ENCODE assay signal across 10 cellular contexts in the genomic region with DNA sequence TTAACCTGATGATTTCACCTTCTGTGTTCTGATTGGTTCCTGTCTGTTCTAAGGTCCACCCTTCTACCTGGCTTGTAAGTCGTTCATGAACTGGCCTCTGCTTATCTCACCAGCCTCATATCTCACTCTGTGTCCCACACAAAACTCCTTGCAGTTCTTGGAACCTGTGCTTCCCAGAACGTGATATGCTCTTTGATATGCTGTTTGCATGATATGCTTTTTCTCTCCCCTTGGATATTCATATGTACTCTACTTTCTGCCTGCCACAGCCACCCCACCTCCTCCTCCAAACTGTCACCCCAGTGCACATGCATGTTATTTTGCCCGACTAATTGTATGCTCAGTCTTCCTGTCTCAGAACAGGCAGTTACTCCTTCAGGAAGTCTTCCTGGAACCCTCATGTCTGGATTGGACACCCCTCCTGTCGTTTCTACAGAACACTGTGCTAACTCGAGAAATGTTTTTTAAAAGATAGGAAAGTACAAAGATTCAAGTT. TPM values are rescaled to one million over a fixed set of nuclear protein-coding genes. Genes with fewer than 3 reads are reported as not detected.
A peak's percentile ranks its signal among the peaks of the same experiment; 100 is the strongest.
DNase-seq lines count a peak whose midpoint lies in the region; ATAC-seq, FAIRE-seq and TF ChIP-seq lines count a peak whose summit lies in the region.
"Had no signal": no experiment of that assay in that cellular context is flagged by ENCODE, and none has a peak within 500 bp of the region (broad histone marks: within the 10 kb centered on the region; RNA-seq: fewer than 3 reads in every experiment).

No MANE protein-coding gene starts in this region.

- H3K9me3 ChIP-seq in Caco-2 (no peaks in the 10 kb centered on the region), fibroblast of lung (ENCODE audit: control insufficient read depth, insufficient read depth, low read depth, low read length) (no peaks in the 10 kb centered on the region), pancreas (no peaks in the 10 kb centered on the region)

- ATAC-seq in T-cell (replicated peaks in 1 of 4) (no peak), pancreas (peak; percentile 69 to 79 (median 76)), HG02798 (IDR thresholded peaks at IDR 0.05; ENCODE audit: poor library complexity, unreplicated experiment) (no peak), HG03342 (IDR thresholded peaks at IDR 0.05; ENCODE audit: unreplicated experiment) (no peak), GM21528 (IDR thresholded peaks at IDR 0.05; ENCODE audit: low FRiP score, unreplicated experiment) (no peak)

- BruUV-seq in Caco-2 (replicated peaks; lab: Mats Ljungman, UMichigan), result no TSS peak

- H3K36me3 ChIP-seq in Caco-2 (ENCODE audit: control insufficient read depth, insufficient read depth, low read length) (no peaks in the 10 kb centered on the region), fibroblast of lung (ENCODE audit: control insufficient read depth, insufficient read depth, low read length) (no peaks in the 10 kb centered on the region), pancreas (no peaks in the 10 kb centered on the region)

- no peak overlapping the region for H3K27ac Mint-ChIP-seq in Caco-2 (ENCODE audit: unreplicated experiment)
- H3K27ac Mint-ChIP-seq in T-cell, result no peak overlapping the region

- H3K27me3 ChIP-seq in Caco-2 (replicated peaks; ENCODE audit: control insufficient read depth, insufficient read depth, low read length), result no peaks in the 10 kb centered on the region
- H3K27me3 ChIP-seq in fibroblast of lung (ENCODE audit: control insufficient read depth, insufficient read depth, low read length), result no peaks in the 10 kb centered on the region
- H3K27me3 ChIP-seq in pancreas, result no peaks in the 10 kb centered on the region

- H3K4me1 ChIP-seq in Caco-2 (peaks cover 22% of the 10 kb centered on the region), fibroblast of lung (ENCODE audit: control insufficient read depth, extremely low read depth, insufficient read depth, low read length) (peaks cover 18% of the 10 kb centered on the region), pancreas (peaks cover 7 to 15% (median 8%) of the 10 kb centered on the region in 3 donors)

- WGBS in pancreas, 2 donors, result 7 to 11% methylated on average over 5 of the region's 5 CpGs

- peaks cover 30% of the 10 kb centered on the region for H3K79me2 ChIP-seq in fibroblast of lung (ENCODE audit: control insufficient read depth, insufficient read depth, low read length)

- no peaks in the 10 kb centered on the region for H4K20me1 ChIP-seq in fibroblast of lung (ENCODE audit: control insufficient read depth, extremely low read depth, insufficient read depth, low read length)

- peak overlapping the region; percentile 99 for H3K27ac ChIP-seq in fibroblast of lung (ENCODE audit: insufficient read depth, low read length)
- H3K27ac ChIP-seq in pancreas, result peak overlapping the region; percentile 78 to 98 (median 90)

- peaks cover 17% of the 10 kb centered on the region for H3K4me1 Mint-ChIP-seq in Caco-2 (ENCODE audit: low read depth, unreplicated experiment)
- H3K4me1 Mint-ChIP-seq in T-cell, result peaks cover 29 to 34% (median 31%) of the 10 kb centered on the region in 3 donors

- H3K36me3 Mint-ChIP-seq in Caco-2 (ENCODE audit: insufficient read depth, unreplicated experiment) (no peaks in the 10 kb centered on the region), T-cell (no peaks in the 10 kb centered on the region)

- CTCF ChIA-PET in Caco-2 (lab: Charles Lee) (no interaction called here), T-cell (lab: Charles Lee) (interaction anchor here in 1 of 2 donors (4.3 kb wide), 1 partner anchor 11 kb away, joined by 30 read pairs; no protein-coding TSS in a partner anchor)

- H3K4me2 ChIP-seq in fibroblast of lung (ENCODE audit: extremely low read depth, insufficient read depth, low read length), result peak overlapping the region; percentile 97

- H3K9me3 Mint-ChIP-seq in Caco-2 (ENCODE audit: unreplicated experiment) (no peaks in the 10 kb centered on the region), T-cell (no peaks in the 10 kb centered on the region)

- H3K4me3 ChIP-seq in Caco-2 (ENCODE audit: low read depth, low read length) (no peak overlapping the region), fibroblast of lung (replicated peaks in 1 of 4; ENCODE audit: control extremely low read depth in 1 of 4, insufficient read depth in 1 of 4, low read depth in 3 of 4, low read length in 4 of 4) (peak overlapping the region in 1 of 4 experiments; percentile 93), pancreas (peak overlapping the region in 2 of 4 donors; percentile 86 to 92)

- H3K4me3 Mint-ChIP-seq in Caco-2 (ENCODE audit: unreplicated experiment), result peak overlapping the region; percentile 99
- H3K4me3 Mint-ChIP-seq in T-cell, result peak overlapping the region in 2 of 3 donors; percentile 51 to 90

- H3K9ac ChIP-seq in fibroblast of lung (ENCODE audit: insufficient read depth, low read length), result no peak overlapping the region

- POLR2A ChIA-PET in Caco-2 (lab: Charles Lee), result no interaction called here
- POLR2A ChIA-PET in T-cell (lab: Charles Lee), result no interaction called here

- FAIRE-seq in pancreas (lab: Jason Lieb, UNC), result no peak
- FAIRE-seq: colon had no signal

- H3K27me3 Mint-ChIP-seq in Caco-2 (ENCODE audit: insufficient read depth, unreplicated experiment) (no peaks in the 10 kb centered on the region), T-cell (no peaks in the 10 kb centered on the region)

- H2AFZ ChIP-seq in fibroblast of lung (ENCODE audit: low read length), result no peak overlapping the region

- no peak for TF ChIP-seq CTCF in Caco-2 (IDR thresholded peaks at IDR 0.05; ENCODE audit: insufficient read depth in 1 of 2, low read depth in 1 of 2, low read length in 1 of 2, severe bottlenecking in 1 of 2, unreplicated experiment in 1 of 2)
- no peak for TF ChIP-seq CTCF in fibroblast of lung (conservative IDR thresholded peaks at IDR 0.05 in 1 of 2, IDR thresholded peaks at IDR 0.05 in 1 of 2; ENCODE audit: low read depth in 1 of 2, low read length in 2 of 2)
- TF ChIP-seq CTCF in pancreas (IDR thresholded peaks at IDR 0.05), result no peak

- intact Hi-C loops in Caco-2 (cut with micrococcal nuclease; ENCODE audit: unreplicated experiment), result no loop called here
- intact Hi-C loops in pancreas (cut with DNase I), result no loop called here

- DNase-seq in Caco-2 (no peak), T-cell (no peak), fibroblast of lung (ENCODE audit: low read depth in 2 of 2) (no peak), pancreas (peak in 3 of 6 donors; percentile 43 to 58 (median 57)), NCI-H2227 treated with DMSO at 0.1 percent for 48 hours (lab: John Stamatoyannopoulos, UW) (no peak)
- DNase-seq: T-helper 9 cell had no signal

RNA-seq across cellular contexts. Expression of a gene that starts 1.9 kb away (rescaled TPM):
- total RNA-seq in Caco-2 (2022) (3.1 and 3.4 TPM in 2 replicates), T-cell (10 to 100 TPM; 16.9 to 98.5 (median 25.0) TPM), fibroblast of lung (5.4 and 6.8 TPM in 2 replicates), pancreas (1 to 10 TPM; 2.0 to 7.1 (median 2.8) TPM)
- polyA plus RNA-seq in fibroblast of lung (11.1 and 18.8 TPM in 2 replicates), pancreas (1 to 10 TPM; 1.8 to 2.3 TPM)
- 11.1 and 18.6 TPM in 2 replicates for polyA plus RNA-seq in fibroblast of lung (2012)
- polyA minus RNA-seq in fibroblast of lung (ENCODE audit: low replicate concordance), result 23.7 and 30.0 TPM in 2 replicates

RNA-seq across cellular contexts. Expression of a gene that starts 13.5 kb away (rescaled TPM):
- total RNA-seq in Caco-2 (2022) (not detected in 2 replicates), T-cell (not detected), fibroblast of lung (0.26 and 0.33 TPM in 2 replicates), pancreas (under 1 TPM in 5 of 6 donors, not detected in 1; 0.19 to 0.53 (median 0.29) TPM)
- polyA plus RNA-seq in fibroblast of lung (0.24 and 0.42 TPM in 2 replicates), pancreas (under 1 TPM; 0.09 to 0.19 TPM)
- polyA plus RNA-seq in fibroblast of lung (2012), result 0.20 and 0.54 TPM in 2 replicates
- not detected in 2 replicates for polyA minus RNA-seq in fibroblast of lung (ENCODE audit: low replicate concordance)

Comparison
In these comparisons a context has a peak if more than half of its experiments do, and no peak if none do; other contexts are left out.
1. ATAC-seq: peak in pancreas (4 of 4); none in T-cell (0 of 4), HG02798 (single experiment), HG03342 (single experiment) and GM21528 (single experiment).